In the genomic region with DNA sequence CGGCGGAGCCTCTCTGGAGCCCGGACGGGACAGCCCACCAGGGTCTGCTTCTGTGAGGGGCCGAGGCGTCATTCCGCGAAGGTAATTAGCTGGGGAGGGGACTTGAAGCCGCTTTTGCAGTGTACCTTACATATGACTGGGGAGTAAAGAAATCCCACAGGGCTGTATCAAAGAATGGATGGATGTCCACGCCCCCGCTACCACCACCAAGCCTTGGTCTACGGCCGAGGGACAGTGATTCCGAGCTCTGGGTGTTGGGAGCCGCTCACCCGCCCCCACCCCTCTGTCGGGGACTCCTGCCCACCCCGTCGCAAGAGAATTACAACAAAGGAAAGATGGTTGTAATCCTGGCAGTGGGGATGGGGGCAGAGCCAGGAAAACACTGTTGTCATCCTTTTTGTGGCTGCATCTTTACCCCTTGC, we compare ENCODE assay signal across 8 cellular contexts. TPM values are rescaled to one million over a fixed set of nuclear protein-coding genes. Genes with fewer than 3 reads are reported as not detected.
DNase-seq lines count a peak whose midpoint lies in the region; ATAC-seq and TF ChIP-seq lines count a peak whose summit lies in the region.

No MANE protein-coding gene starts in this region.

- CTCF ChIA-PET in HEK293T (lab: Yijun Ruan, JAX): interaction anchor here (1.4 kb wide), 1 partner anchor 80 kb away, joined by 5 read pairs; a partner anchor contains a TSS

- H3K27me3 ChIP-seq in testis: no peaks in the 10 kb centered on the region

- peak overlapping the region; percentile 76 to 83 for H3K4me3 ChIP-seq in testis

- H3K4me1 ChIP-seq in testis: peaks cover 11% of the 10 kb centered on the region

- no peak for TF ChIP-seq CTCF in testis (IDR thresholded peaks at IDR 0.05)

- WGBS in testis, 2 donors: 0% methylated on average over 18 to 19 of the region's 19 CpGs

- POLR2A ChIA-PET in HEK293T (lab: Yijun Ruan, JAX): interaction anchor here (0.7 to 3.0 kb wide), 11 partner anchors 9 to 149 kb away, joined by 3 to 63 read pairs (median 5); a partner anchor contains a TSS

- TF ChIP-seq POLR2A in testis (IDR thresholded peaks at IDR 0.05): no peak

- H3K9me3 ChIP-seq in testis: no peaks in the 10 kb centered on the region

- peak overlapping the region; percentile 87 for H3K27ac ChIP-seq in caudate nucleus (ENCODE audit: low read depth, low read length)
- peak overlapping the region; percentile 93 to 95 for H3K27ac ChIP-seq in testis

- H3K36me3 ChIP-seq in testis (ENCODE audit: low read depth, missing control alignments): no peaks in the 10 kb centered on the region

- peak; percentile 5 for ATAC-seq in left colon

- intact Hi-C loops in left colon (cut with DNase I, micrococcal nuclease) (loop anchor here in 1 of 2 donors (5.0 kb wide), 1 partner anchor 78 kb away; a partner anchor contains a TSS), testis (cut with DNase I; ENCODE audit: low total_unique reads) (no loop called here)

- DNase-seq in NCI-H510A treated with DMSO at 0.1 percent for 48 hours (lab: John Stamatoyannopoulos, UW) (peak; percentile 6), NCI-H510A (lab: John Stamatoyannopoulos, UW) (no peak), HEK293T (ENCODE audit: extremely low spot score) (peak; percentile 42), NCI-H2227 treated with DMSO at 0.1 percent for 48 hours (lab: John Stamatoyannopoulos, UW) (peak; percentile 45), caudate nucleus (lab: John Stamatoyannopoulos, UW) (peak in 14 of 61 donors; percentile 1 to 66 (median 40)), left colon (no peak), testis (no peak)
- DNase-seq in activated effector memory CD4-positive, alpha-beta T cell treated with anti-CD3 and anti-CD28 coated beads, Interleukin-2, amount 50 U/mL, for 16 hours: no peak

TF ChIP-seq in HEK293T, 16 proteins besides CTCF, POLR2A, EP300 and RAD21:
- TF ChIP-seq HDGF (IDR thresholded peaks at IDR 0.05; ENCODE audit: borderline replicate concordance): no peak
- TF ChIP-seq ZNF384 (IDR thresholded peaks at IDR 0.05): no peak
- no peak for TF ChIP-seq FOXK2 (IDR thresholded peaks at IDR 0.05)
- TF ChIP-seq FOXA1 (IDR thresholded peaks at IDR 0.05): no peak
- TF ChIP-seq FOXM1 (IDR thresholded peaks at IDR 0.05; ENCODE audit: borderline replicate concordance): no peak
- no peak for TF ChIP-seq NFRKB (IDR thresholded peaks at IDR 0.05)
- no peak for TF ChIP-seq SUZ12 (IDR thresholded peaks at IDR 0.05)
- TF ChIP-seq ARNT (IDR thresholded peaks at IDR 0.05): no peak
- TF ChIP-seq ELF4 (IDR thresholded peaks at IDR 0.05): no peak
- TF ChIP-seq BHLHE40 (IDR thresholded peaks at IDR 0.05; ENCODE audit: borderline replicate concordance): no peak
TF ChIP-seq in HEK293T: peak in this region for 0.

RNA-seq across cellular contexts. Expression of a gene that starts 0.8 kb away (rescaled TPM):
- 1 to 10 TPM; 5.5 to 9.4 TPM for total RNA-seq in left colon
- 10 to 100 TPM; 10.8 to 13.4 TPM for total RNA-seq in testis
- 11.6 TPM for polyA plus RNA-seq in testis (ENCODE audit: insufficient read depth, low read depth, low replicate concordance)

Comparison
In these comparisons a context has a peak if more than half of its experiments do, and no peak if none do; other contexts are left out.
1. DNase-seq: peak in NCI-H510A treated with DMSO at 0.1 percent for 48 hours (single experiment), HEK293T (single experiment) and NCI-H2227 treated with DMSO at 0.1 percent for 48 hours (single experiment); none in NCI-H510A (single experiment), left colon (0 of 2), testis (single experiment) and activated effector memory CD4-positive, alpha-beta T cell treated with anti-CD3 and anti-CD28 coated beads, Interleukin-2, amount 50 U/mL, for 16 hours (single experiment).